ENCODE assay signal across 8 cellular contexts in genomic region chr3:114103858-114104257, GRCh38.
"Had no signal": no experiment of that assay in that cellular context is flagged by ENCODE, and none has a peak within 500 bp of the region (broad histone marks: within the 10 kb centered on the region; RNA-seq: fewer than 3 reads in every experiment).

No MANE protein-coding gene starts in this region.

- FAIRE-seq: HTR-8/SVneo had no signal

- H3K9ac ChIP-seq: KMS-11 had no signal

- H3K9me3 Mint-ChIP-seq: IgD-negative memory B cell had no signal

- H3K27ac Mint-ChIP-seq: IgD-negative memory B cell had no signal

- H3K27ac ChIP-seq: HL-60, KMS-11 had no signal

- H3K4me3 Mint-ChIP-seq: IgD-negative memory B cell had no signal

- H3K4me2 ChIP-seq: KMS-11 had no signal

- DNase-seq: Karpas-422, Kasumi-1, KBM-7, KG1 had no signal

- H3K36me3 Mint-ChIP-seq: IgD-negative memory B cell had no signal
